In genomic region chrX:95367286-95367685, GRCh38 we compare ENCODE assay signal across 26 cellular contexts.
"Had no signal": no experiment of that assay in that cellular context is flagged by ENCODE, and none has a peak within 500 bp of the region (broad histone marks: within the 10 kb centered on the region; RNA-seq: fewer than 3 reads in every experiment).

No MANE protein-coding gene starts in this region.

- H3K9ac ChIP-seq: KMS-11 had no signal

- H3K4me2 ChIP-seq: KMS-11 had no signal

- H3K36me3 ChIP-seq: MG63 had no signal

- H3K9me3 ChIP-seq: MG63 had no signal

- H3K27me3 ChIP-seq: MG63 had no signal

- H3K4me3 ChIP-seq: MG63 had no signal

- H3K27ac ChIP-seq: KMS-11 had no signal

- DNase-seq: Karpas-422, Kasumi-1, KG1, MG63, MV-4-11, NCI-H1048, NCI-H1092, NCI-H1092 treated with DMSO at 0.1 percent for 48 hours, NCI-H1417 treated with DMSO at 0.1 percent for 48 hours, NCI-H1436 treated with DMSO at 0.1 percent for 48 hours, NCI-H146, NCI-H1694, NCI-H1694 treated with DMSO at 0.1 percent for 48 hours, NCI-H187 treated with DMSO at 0.1 percent for 48 hours, NCI-H1930, NCI-H2029, NCI-H2029 treated with DMSO at 0.1 percent for 48 hours, NCI-H2081, NCI-H2081 treated with DMSO at 0.1 percent for 48 hours, NCI-H2171, NCI-H2171 treated with DMSO at 0.1 percent for 48 hours, NCI-H2227 treated with DMSO at 0.1 percent for 48 hours, NCI-H226, NCI-H446, NCI-H446 treated with DMSO at 0.1 percent for 48 hours had no signal
